In genomic region chr2:122977580-122977979, GRCh38 we compare ENCODE assay signal across 39 cellular contexts.
"Had no signal": no experiment of that assay in that cellular context is flagged by ENCODE, and none has a peak within 500 bp of the region (broad histone marks: within the 10 kb centered on the region; RNA-seq: fewer than 3 reads in every experiment).

No MANE protein-coding gene starts in this region.

- H3K4me3 Mint-ChIP-seq: activated naive CD4-positive, alpha-beta T cell treated with anti-CD3 and anti-CD28 coated beads for 36 hours; activated naive CD4-positive, alpha-beta T cell treated with anti-CD3 and anti-CD28 coated beads, Interleukin-2, amount 10 ng/mL, durations not matched to agents 7 days and 5 days; activated naive CD4-positive, alpha-beta T cell treated with anti-CD3 and anti-CD28 coated beads, Interleukin-2, amount 50 U/mL, for 24 hours; activated naive CD8-positive, alpha-beta T cell; activated naive CD8-positive, alpha-beta T cell treated with anti-CD3 and anti-CD28 coated beads for 36 hours; activated naive CD8-positive, alpha-beta T cell treated with anti-CD3 and anti-CD28 coated beads, Interleukin-2, amount 10 ng/mL, durations not matched to agents 7 days and 5 days; activated naive CD8-positive, alpha-beta T cell treated with anti-CD3 and anti-CD28 coated beads, Interleukin-2, amount 50 U/mL, for 24 hours; activated T-cell treated with anti-CD3 and anti-CD28 coated beads, Interleukin-2, amount 50 U/mL, for 24 hours; activated T-cell treated with anti-CD3 and anti-CD28 coated beads, Interleukin-2, amount 50 U/mL, for 4 hours; activated T-cell treated with anti-CD3 and anti-CD28 coated beads, Interleukin-2, amount 50 U/mL, for 72 hours; activated T-helper 1 cell treated with anti-CD3 and anti-CD28 coated beads, Interleukin-12 subunit alpha, Interleukin-12 subunit beta, Interleukin-2, Interleukin-4 antibody, amounts not matched to agents 30 ng/mL and 10 ng/mL and 1 ng/mL, durations not matched to agents 14 hours and 24 hours and 36 hours; activated T-helper 17 cell treated with anti-CD3 and anti-CD28 coated beads, Interleukin-2, amount 50 U/mL, for 72 hours; brain; central memory CD8-positive, alpha-beta T cell had no signal

- H3K9me3 ChIP-seq: adrenal gland, ascending aorta, body of pancreas, breast epithelium had no signal

- FAIRE-seq: astrocyte, bronchial epithelial cell had no signal

- H3K27ac ChIP-seq: adrenal gland, ascending aorta, body of pancreas, brain microvascular endothelial cell, breast epithelium, cardiac muscle cell had no signal

- H3K4me3 ChIP-seq: adrenal gland, ascending aorta, body of pancreas, breast epithelium, cardiac muscle cell had no signal

- H3K36me3 Mint-ChIP-seq: activated naive CD4-positive, alpha-beta T cell treated with anti-CD3 and anti-CD28 coated beads, Interleukin-2, amount 10 ng/mL, durations not matched to agents 7 days and 5 days; activated naive CD4-positive, alpha-beta T cell treated with anti-CD3 and anti-CD28 coated beads, Interleukin-2, amount 50 U/mL, for 24 hours; activated naive CD4-positive, alpha-beta T cell treated with anti-CD3 and anti-CD28 coated beads, Interleukin-2, amount 50 U/mL, for 72 hours; activated naive CD8-positive, alpha-beta T cell; activated naive CD8-positive, alpha-beta T cell treated with anti-CD3 and anti-CD28 coated beads for 36 hours; activated naive CD8-positive, alpha-beta T cell treated with anti-CD3 and anti-CD28 coated beads, Interleukin-2, amount 10 ng/mL, durations not matched to agents 7 days and 5 days; brain had no signal

- H3K4me1 Mint-ChIP-seq: activated naive CD4-positive, alpha-beta T cell treated with anti-CD3 and anti-CD28 coated beads, Interleukin-2, amount 10 ng/mL, durations not matched to agents 7 days and 5 days; activated naive CD4-positive, alpha-beta T cell treated with anti-CD3 and anti-CD28 coated beads, Interleukin-2, amount 50 U/mL, for 24 hours; activated naive CD8-positive, alpha-beta T cell treated with anti-CD3 and anti-CD28 coated beads for 36 hours; activated naive CD8-positive, alpha-beta T cell treated with anti-CD3 and anti-CD28 coated beads, Interleukin-2, amount 10 ng/mL, durations not matched to agents 7 days and 5 days; activated naive CD8-positive, alpha-beta T cell treated with anti-CD3 and anti-CD28 coated beads, Interleukin-2, amount 50 U/mL, for 24 hours; activated T-helper 17 cell treated with anti-CD3 and anti-CD28 coated beads, Interleukin-2, amount 50 U/mL, for 72 hours; brain; central memory CD8-positive, alpha-beta T cell had no signal

- H3K27me3 Mint-ChIP-seq: activated naive CD4-positive, alpha-beta T cell treated with anti-CD3 and anti-CD28 coated beads, Interleukin-2, amount 10 ng/mL, durations not matched to agents 7 days and 5 days; activated naive CD4-positive, alpha-beta T cell treated with anti-CD3 and anti-CD28 coated beads, Interleukin-2, amount 50 U/mL, for 24 hours; activated naive CD8-positive, alpha-beta T cell; activated naive CD8-positive, alpha-beta T cell treated with anti-CD3 and anti-CD28 coated beads for 36 hours; activated naive CD8-positive, alpha-beta T cell treated with anti-CD3 and anti-CD28 coated beads, Interleukin-2, amount 10 ng/mL, durations not matched to agents 7 days and 5 days; activated naive CD8-positive, alpha-beta T cell treated with anti-CD3 and anti-CD28 coated beads, Interleukin-2, amount 50 U/mL, for 24 hours; activated T-cell treated with anti-CD3 and anti-CD28 coated beads, Interleukin-2, amount 50 U/mL, for 24 hours; activated T-helper 17 cell treated with anti-CD3 and anti-CD28 coated beads, Interleukin-2, amount 50 U/mL, for 72 hours; central memory CD8-positive, alpha-beta T cell had no signal

- H3K27me3 ChIP-seq: adrenal gland, ascending aorta, body of pancreas, brain microvascular endothelial cell, breast epithelium, cardiac muscle cell had no signal

- DNase-seq: activated effector memory CD4-positive, alpha-beta T cell treated with anti-CD3 and anti-CD28 coated beads, Interleukin-2, amount 50 U/mL, for 16 hours; activated effector memory CD4-positive, alpha-beta T cell treated with Interleukin-2 at 50 U/mL for 16 hours; activated gamma-delta T cell; activated gamma-delta T cell treated with Interleukin-2 at 50 U/mL for 16 hours; activated naive CD4-positive, alpha-beta T cell; activated naive CD4-positive, alpha-beta T cell treated with anti-CD3 and anti-CD28 coated beads for 36 hours; activated naive CD4-positive, alpha-beta T cell treated with anti-CD3 and anti-CD28 coated beads, Interleukin-2, amount 10 ng/mL, durations not matched to agents 7 days and 5 days; activated naive CD4-positive, alpha-beta T cell treated with anti-CD3 and anti-CD28 coated beads, Interleukin-2, amount 50 U/mL, for 16 hours; activated naive CD4-positive, alpha-beta T cell treated with Interleukin-2 at 50 U/mL for 16 hours; activated naive CD8-positive, alpha-beta T cell treated with anti-CD3 and anti-CD28 coated beads for 36 hours; activated naive CD8-positive, alpha-beta T cell treated with anti-CD3 and anti-CD28 coated beads, Interleukin-2, amount 10 ng/mL, durations not matched to agents 7 days and 5 days; activated naive CD8-positive, alpha-beta T cell treated with anti-CD3 and anti-CD28 coated beads, Interleukin-2, amount 50 U/mL, for 24 hours; activated T-cell treated with anti-CD3 and anti-CD28 coated beads, Interleukin-2, amount 50 U/mL, for 1 hour; activated T-cell treated with anti-CD3 and anti-CD28 coated beads, Interleukin-2, amount 50 U/mL, for 24 hours; activated T-cell treated with anti-CD3 and anti-CD28 coated beads, Interleukin-2, amount 50 U/mL, for 4 hours; activated T-cell treated with anti-CD3 and anti-CD28 coated beads, Interleukin-2, amount 50 U/mL, for 48 hours; activated T-cell treated with anti-CD3 and anti-CD28 coated beads, Interleukin-2, amount 50 U/mL, for 72 hours; adrenal gland; amniotic stem cell; amygdala; anterior cingulate cortex; aorta; body of pancreas; brain microvascular endothelial cell; caudate nucleus; central memory CD4-positive, alpha-beta T cell; cerebellar nuclear complex had no signal

- H3K27ac Mint-ChIP-seq: activated naive CD4-positive, alpha-beta T cell treated with anti-CD3 and anti-CD28 coated beads for 36 hours; activated naive CD4-positive, alpha-beta T cell treated with anti-CD3 and anti-CD28 coated beads, Interleukin-2, amount 10 ng/mL, durations not matched to agents 7 days and 5 days; activated naive CD4-positive, alpha-beta T cell treated with anti-CD3 and anti-CD28 coated beads, Interleukin-2, amount 50 U/mL, for 24 hours; activated naive CD4-positive, alpha-beta T cell treated with anti-CD3 and anti-CD28 coated beads, Interleukin-2, amount 50 U/mL, for 72 hours; activated naive CD8-positive, alpha-beta T cell; activated naive CD8-positive, alpha-beta T cell treated with anti-CD3 and anti-CD28 coated beads for 36 hours; activated naive CD8-positive, alpha-beta T cell treated with anti-CD3 and anti-CD28 coated beads, Interleukin-2, amount 10 ng/mL, durations not matched to agents 7 days and 5 days; activated naive CD8-positive, alpha-beta T cell treated with anti-CD3 and anti-CD28 coated beads, Interleukin-2, amount 50 U/mL, for 24 hours; activated T-cell treated with anti-CD3 and anti-CD28 coated beads, Interleukin-2, amount 50 U/mL, for 24 hours; activated T-cell treated with anti-CD3 and anti-CD28 coated beads, Interleukin-2, amount 50 U/mL, for 72 hours; activated T-helper 1 cell treated with anti-CD3 and anti-CD28 coated beads, Interleukin-12 subunit alpha, Interleukin-12 subunit beta, Interleukin-2, Interleukin-4 antibody, amounts not matched to agents 30 ng/mL and 10 ng/mL and 1 ng/mL, durations not matched to agents 14 hours and 24 hours and 36 hours; activated T-helper 17 cell treated with anti-CD3 and anti-CD28 coated beads, Interleukin-2, amount 50 U/mL, for 72 hours; brain had no signal

- H3K4me1 ChIP-seq: adrenal gland, ascending aorta, body of pancreas, breast epithelium had no signal

- ATAC-seq: activated naive CD4-positive, alpha-beta T cell treated with anti-CD3 and anti-CD28 coated beads, Interleukin-2, amount 50 U/mL, for 72 hours; activated naive CD8-positive, alpha-beta T cell treated with anti-CD3 and anti-CD28 coated beads, Interleukin-2, amount 50 U/mL, for 24 hours; activated T-cell treated with anti-CD3 and anti-CD28 coated beads, Interleukin-2, amount 50 U/mL, for 4 hours; activated T-cell treated with anti-CD3 and anti-CD28 coated beads, Interleukin-2, amount 50 U/mL, for 72 hours; activated T-helper 17 cell treated with anti-CD3 and anti-CD28 coated beads, Interleukin-2, amount 50 U/mL, for 72 hours; body of pancreas had no signal

- H3K36me3 ChIP-seq: adrenal gland, ascending aorta, brain microvascular endothelial cell, breast epithelium, cardiac muscle cell had no signal
